11 cellular contexts compared by ENCODE assay signal in genomic region chr1:244557565-244557964, GRCh38.
"Had no signal": no experiment of that assay in that cellular context is flagged by ENCODE, and none has a peak within 500 bp of the region (broad histone marks: within the 10 kb centered on the region; RNA-seq: fewer than 3 reads in every experiment).

No MANE protein-coding gene starts in this region.

- H3K9me3 ChIP-seq: HAP-1 had no signal

- H3K27ac ChIP-seq: GM23248 had no signal

- DNase-seq: GM23248, GOT3, H7, H9, HCEC 1CT, HFFc6 had no signal

- H3K36me3 ChIP-seq: HAP-1 had no signal

- ATAC-seq: GM23338, HCT116 had no signal

- H3K9ac ChIP-seq: GM23248 had no signal

- H2AFZ ChIP-seq: GM23248, GM23338 had no signal

- H3K4me2 ChIP-seq: GM23338 had no signal

- H3K4me3 ChIP-seq: GM23248, GM23338, HAP-1 had no signal

- FAIRE-seq: H1, H54 had no signal

- H3K4me1 ChIP-seq: HAP-1 had no signal
